ENCODE assay signal across 10 cellular contexts in the genomic region with DNA sequence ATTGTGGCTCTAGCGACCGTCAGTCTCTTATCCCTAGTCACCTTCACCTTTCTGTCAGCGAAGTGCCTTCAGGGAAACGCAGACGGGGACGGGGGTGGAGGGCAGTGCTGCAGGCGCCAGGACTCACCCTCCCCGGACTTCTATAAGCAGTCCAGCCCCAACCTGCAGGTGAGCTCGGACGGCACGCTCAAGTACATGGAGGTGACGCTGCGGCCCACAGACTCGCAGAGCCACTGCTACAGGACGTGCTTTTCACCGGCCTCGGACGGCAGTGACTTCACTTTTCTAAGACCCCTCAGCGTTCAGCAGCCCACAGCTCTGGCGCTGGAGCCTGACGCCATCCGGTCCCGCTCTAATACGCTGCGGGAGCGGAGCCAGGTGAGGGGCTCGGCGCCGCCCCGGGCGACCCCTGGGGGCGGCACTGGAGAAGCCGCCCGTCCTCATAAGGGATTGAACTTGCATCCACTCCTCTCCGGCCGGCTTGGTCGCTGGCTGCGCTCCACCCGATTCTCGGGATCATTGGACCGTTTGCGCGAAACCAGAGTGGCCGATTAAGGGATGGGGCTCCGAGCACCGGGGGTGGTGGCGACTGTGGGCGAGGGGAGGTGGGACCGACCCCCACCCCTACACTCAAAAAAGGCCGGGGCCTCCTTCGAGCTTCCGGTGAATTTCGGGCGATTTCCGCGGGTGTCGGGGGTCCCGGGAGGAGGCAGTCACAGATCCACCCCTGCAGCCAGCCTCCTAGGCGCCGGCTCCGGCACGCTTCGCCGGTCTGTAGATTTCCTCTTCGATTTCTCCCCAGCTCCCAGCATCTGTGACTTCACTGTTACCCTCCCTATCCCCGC. TPM values are rescaled to one million over a fixed set of nuclear protein-coding genes. Genes with fewer than 3 reads are reported as not detected.
DNase-seq lines count a peak whose midpoint lies in the region; ATAC-seq and TF ChIP-seq lines count a peak whose summit lies in the region.
"Had no signal": no experiment of that assay in that cellular context is flagged by ENCODE, and none has a peak within 500 bp of the region (broad histone marks: within the 10 kb centered on the region; RNA-seq: fewer than 3 reads in every experiment).

No MANE protein-coding gene starts in this region.

- peak overlapping the region; percentile 33; the same call in 1 of the 2 replicates for H3K4me3 ChIP-seq in H7 (ENCODE audit: insufficient read depth, low read depth, low read length)
- peak overlapping the region in 1 of 2 donors; percentile 13 for H3K4me3 ChIP-seq in ascending aorta
- H3K4me3 ChIP-seq: HAP-1 had no signal

- no peaks in the 10 kb centered on the region for H3K36me3 ChIP-seq in H7 (replicated peaks; ENCODE audit: control insufficient read depth, insufficient read depth, low read length)
- H3K36me3 ChIP-seq in ascending aorta: peaks cover 11 to 31% of the 10 kb centered on the region in 2 donors
- H3K36me3 ChIP-seq: HAP-1 had no signal

- H3K9me3 ChIP-seq in ascending aorta: no peaks in the 10 kb centered on the region
- H3K9me3 ChIP-seq: HAP-1 had no signal

- H3K4me3 Mint-ChIP-seq in activated naive CD8-positive, alpha-beta T cell: peak overlapping the region; percentile 77
- peak overlapping the region; percentile 56 for H3K4me3 Mint-ChIP-seq in neural crest cell

- H3K9me3 Mint-ChIP-seq in activated naive CD8-positive, alpha-beta T cell (ENCODE audit: low read depth): no peaks in the 10 kb centered on the region
- H3K9me3 Mint-ChIP-seq in neural crest cell: peaks cover 2% of the 10 kb centered on the region

- intact Hi-C loops in ascending aorta (cut with DNase I): loop anchor here (2.0 kb wide), 1 partner anchor 15 kb away; no protein-coding TSS in a partner anchor

- H3K36me3 Mint-ChIP-seq in activated naive CD8-positive, alpha-beta T cell: no peaks in the 10 kb centered on the region
- H3K36me3 Mint-ChIP-seq in neural crest cell (ENCODE audit: low read depth): peaks cover 40% of the 10 kb centered on the region

- H3K4me1 ChIP-seq in ascending aorta: peaks cover 7 to 16% of the 10 kb centered on the region in 2 donors
- H3K4me1 ChIP-seq: HAP-1 had no signal

- TF ChIP-seq POLR2A in GM18505 (IDR thresholded peaks at IDR 0.05; ENCODE audit: borderline replicate concordance, extremely low read depth, insufficient read depth, insufficient read length): no peak

- H3K4me1 Mint-ChIP-seq in activated naive CD8-positive, alpha-beta T cell (ENCODE audit: low read depth): peaks cover 14% of the 10 kb centered on the region
- H3K4me1 Mint-ChIP-seq in neural crest cell: peaks cover 60% of the 10 kb centered on the region

- no peak overlapping the region for H3K27ac ChIP-seq in ascending aorta
- H3K27ac ChIP-seq: foreskin keratinocyte had no signal

- peak; percentile 23 for ATAC-seq in GM18505 (IDR thresholded peaks at IDR 0.05; ENCODE audit: unreplicated experiment)
- ATAC-seq: foreskin keratinocyte had no signal

- DNase-seq in H7 (peak; percentile 86), neural crest cell (ENCODE audit: low read depth, low spot score) (no peak), epidermal melanocyte (ENCODE audit: insufficient read length, low spot score) (no peak), ascending aorta (ENCODE audit: low spot score in 2 of 2) (no peak), NCI-H345 (lab: John Stamatoyannopoulos, UW) (no peak)
- DNase-seq in activated CD4-positive, CD25-positive, alpha-beta regulatory T cell (lab: John Stamatoyannopoulos, UW): no peak
- DNase-seq: foreskin keratinocyte had no signal

- H3K27ac Mint-ChIP-seq in activated naive CD8-positive, alpha-beta T cell: peak overlapping the region; percentile 64
- no peak overlapping the region for H3K27ac Mint-ChIP-seq in neural crest cell (ENCODE audit: unreplicated experiment)

- H3K27me3 ChIP-seq in H7 (ENCODE audit: control insufficient read depth, insufficient read depth, low read length) (peaks cover 48% of the 10 kb centered on the region; the same call in 1 of the 2 replicates), ascending aorta (no peaks in the 10 kb centered on the region)
- H3K27me3 ChIP-seq: foreskin keratinocyte had no signal

- TF ChIP-seq CTCF in neural crest cell (conservative IDR thresholded peaks at IDR 0.05): no peak
- TF ChIP-seq CTCF in ascending aorta (IDR thresholded peaks at IDR 0.05): no peak

- peaks cover 40% of the 10 kb centered on the region for H3K27me3 Mint-ChIP-seq in activated naive CD8-positive, alpha-beta T cell
- no peaks in the 10 kb centered on the region for H3K27me3 Mint-ChIP-seq in neural crest cell (ENCODE audit: low read depth)

RNA-seq across cellular contexts. Expression of gene PCDHGC5, which starts 2.7 kb away (rescaled TPM):
- 0.44 and 1.8 TPM in 2 replicates for total RNA-seq in H7 (2014; rRNA removed; shearing (Covaris generic))
- total RNA-seq in neural crest cell (2.2 and 3.0 TPM in 2 replicates), ascending aorta (0.11 TPM)

RNA-seq across cellular contexts. Expression of gene PCDHGC4, which starts 6.7 kb away (rescaled TPM):
- total RNA-seq in H7 (2014; rRNA removed; shearing (Covaris generic)): 9.9 and 12.5 TPM in 2 replicates
- total RNA-seq in neural crest cell (14.8 and 15.9 TPM in 2 replicates), ascending aorta (59.3 TPM)

RNA-seq across cellular contexts. Expression of gene PCDHGC3, which starts 15.8 kb away (rescaled TPM):
- total RNA-seq in H7 (2014; rRNA removed; shearing (Covaris generic)): 27.4 and 31.7 TPM in 2 replicates
- total RNA-seq in neural crest cell: 98.2 and 107 TPM in 2 replicates
- 51.4 TPM for total RNA-seq in ascending aorta
